ENCODE assay signal across 13 cellular contexts in genomic region chr14:92556255-92556741, GRCh38. TPM values are rescaled to one million over a fixed set of nuclear protein-coding genes. Genes with fewer than 3 reads are reported as not detected.
DNase-seq lines count a peak whose midpoint lies in the region; ATAC-seq lines count a peak whose summit lies in the region.
"Had no signal": no experiment of that assay in that cellular context is flagged by ENCODE, and none has a peak within 500 bp of the region (broad histone marks: within the 10 kb centered on the region; RNA-seq: fewer than 3 reads in every experiment).

No MANE protein-coding gene starts in this region.

- POLR2A ChIA-PET in CD8-positive, alpha-beta memory T cell (lab: Charles Lee): no interaction called here

- H3K36me3 ChIP-seq in CD8-positive, alpha-beta memory T cell (ENCODE audit: insufficient read depth, low read length): no peaks in the 10 kb centered on the region

- peaks cover 42 to 57% (median 50%) of the 10 kb centered on the region in 3 donors for H3K4me1 Mint-ChIP-seq in CD8-positive, alpha-beta memory T cell
- H3K4me1 Mint-ChIP-seq in activated T-helper 1 cell treated with anti-CD3 and anti-CD28 coated beads, Interleukin-12 subunit alpha, Interleukin-12 subunit beta, Interleukin-2, Interleukin-4 antibody, amounts not matched to agents 30 ng/mL and 10 ng/mL and 1 ng/mL, durations not matched to agents 14 hours and 24 hours and 36 hours (ENCODE audit: low read depth): peaks cover 71% of the 10 kb centered on the region
- peaks cover 74 to 78% of the 10 kb centered on the region in 2 donors for H3K4me1 Mint-ChIP-seq in natural killer cell treated with Interleukin-12 subunit alpha and Interleukin-12 subunit beta and Interleukin-15 and Interleukin-18, amount 100 ng/mL, for 72 hours (ENCODE audit: low read depth in 2 of 2)

- intact Hi-C loops in activated T-helper 1 cell treated with anti-CD3 and anti-CD28 coated beads, Interleukin-12 subunit alpha, Interleukin-12 subunit beta, Interleukin-2, Interleukin-4 antibody, amounts not matched to agents 30 ng/mL and 10 ng/mL and 1 ng/mL, durations not matched to agents 14 hours and 24 hours and 36 hours (cut with micrococcal nuclease): loop anchor here (1.0 to 10.0 kb wide), 7 partner anchors 8 to 681 kb away; no protein-coding TSS in a partner anchor

- peak overlapping the region in 4 of 7 donors; percentile 3 to 44 (median 16) for H3K4me3 Mint-ChIP-seq in CD8-positive, alpha-beta memory T cell
- peak overlapping the region; percentile 28 for H3K4me3 Mint-ChIP-seq in activated T-helper 1 cell treated with anti-CD3 and anti-CD28 coated beads, Interleukin-12 subunit alpha, Interleukin-12 subunit beta, Interleukin-2, Interleukin-4 antibody, amounts not matched to agents 30 ng/mL and 10 ng/mL and 1 ng/mL, durations not matched to agents 14 hours and 24 hours and 36 hours
- H3K4me3 Mint-ChIP-seq in natural killer cell treated with Interleukin-12 subunit alpha and Interleukin-12 subunit beta and Interleukin-15 and Interleukin-18, amount 100 ng/mL, for 72 hours: peak overlapping the region; percentile 71
- H3K4me3 Mint-ChIP-seq: activated CD4-positive, alpha-beta memory T cell treated with anti-CD3 and anti-CD28 coated beads, Interleukin-2, amount 10 ng/mL, durations not matched to agents 7 days and 5 days had no signal

- no peaks in the 10 kb centered on the region for H3K9me3 ChIP-seq in CD8-positive, alpha-beta memory T cell (ENCODE audit: low read length)
- H3K9me3 ChIP-seq: tibial artery had no signal

- DNase-seq in CD8-positive, alpha-beta memory T cell: no peak
- DNase-seq in activated T-helper 1 cell treated with anti-CD3 and anti-CD28 coated beads, Interleukin-12 subunit alpha, Interleukin-12 subunit beta, Interleukin-2, Interleukin-4 antibody, amounts not matched to agents 30 ng/mL and 10 ng/mL and 1 ng/mL, durations not matched to agents 14 hours and 24 hours and 36 hours (ENCODE audit: low spot score): no peak
- no peak for DNase-seq in natural killer cell treated with Interleukin-12 subunit alpha and Interleukin-12 subunit beta and Interleukin-15 and Interleukin-18, amount 100 ng/mL, for 72 hours (ENCODE audit: low spot score)
- no peak for DNase-seq in NCI-H2227 (lab: John Stamatoyannopoulos, UW; ENCODE audit: unreplicated experiment)
- no peak for DNase-seq in middle frontal gyrus (ENCODE audit: extremely low spot score, low spot score)
- DNase-seq: activated CD4-positive, alpha-beta memory T cell treated with anti-CD3 and anti-CD28 coated beads, Interleukin-2, amount 10 ng/mL, durations not matched to agents 7 days and 5 days; erythroblast; stimulated activated CD4-positive, alpha-beta T cell treated with anti-CD3 and anti-CD28 coated beads, Interleukin-15, amount 100 ng/mL, for 24 hours; T1000; tibial artery had no signal

- no peaks in the 10 kb centered on the region for H3K9me3 Mint-ChIP-seq in CD8-positive, alpha-beta memory T cell
- no peaks in the 10 kb centered on the region for H3K9me3 Mint-ChIP-seq in activated T-helper 1 cell treated with anti-CD3 and anti-CD28 coated beads, Interleukin-12 subunit alpha, Interleukin-12 subunit beta, Interleukin-2, Interleukin-4 antibody, amounts not matched to agents 30 ng/mL and 10 ng/mL and 1 ng/mL, durations not matched to agents 14 hours and 24 hours and 36 hours
- H3K9me3 Mint-ChIP-seq in natural killer cell treated with Interleukin-12 subunit alpha and Interleukin-12 subunit beta and Interleukin-15 and Interleukin-18, amount 100 ng/mL, for 72 hours: no peaks in the 10 kb centered on the region
- H3K9me3 Mint-ChIP-seq: activated CD4-positive, alpha-beta memory T cell treated with anti-CD3 and anti-CD28 coated beads, Interleukin-2, amount 10 ng/mL, durations not matched to agents 7 days and 5 days had no signal

- ATAC-seq in GM21381 (IDR thresholded peaks at IDR 0.05; ENCODE audit: unreplicated experiment): peak; percentile 32
- peak; percentile 72 to 80 for ATAC-seq in natural killer cell treated with Interleukin-12 subunit alpha and Interleukin-12 subunit beta and Interleukin-15 and Interleukin-18, amount 100 ng/mL, for 72 hours
- ATAC-seq in HG03354 (IDR thresholded peaks at IDR 0.05; ENCODE audit: poor library complexity, severe bottlenecking, unreplicated experiment): no peak

- peak overlapping the region in 6 of 8 donors; percentile 24 to 94 (median 74) for H3K27ac Mint-ChIP-seq in CD8-positive, alpha-beta memory T cell
- H3K27ac Mint-ChIP-seq in activated T-helper 1 cell treated with anti-CD3 and anti-CD28 coated beads, Interleukin-12 subunit alpha, Interleukin-12 subunit beta, Interleukin-2, Interleukin-4 antibody, amounts not matched to agents 30 ng/mL and 10 ng/mL and 1 ng/mL, durations not matched to agents 14 hours and 24 hours and 36 hours: peak overlapping the region; percentile 92
- peak overlapping the region; percentile 90 to 91 for H3K27ac Mint-ChIP-seq in natural killer cell treated with Interleukin-12 subunit alpha and Interleukin-12 subunit beta and Interleukin-15 and Interleukin-18, amount 100 ng/mL, for 72 hours
- H3K27ac Mint-ChIP-seq: activated CD4-positive, alpha-beta memory T cell treated with anti-CD3 and anti-CD28 coated beads, Interleukin-2, amount 10 ng/mL, durations not matched to agents 7 days and 5 days had no signal

- peaks cover 11 to 45% (median 19%) of the 10 kb centered on the region in 3 donors for H3K36me3 Mint-ChIP-seq in CD8-positive, alpha-beta memory T cell
- H3K36me3 Mint-ChIP-seq in activated T-helper 1 cell treated with anti-CD3 and anti-CD28 coated beads, Interleukin-12 subunit alpha, Interleukin-12 subunit beta, Interleukin-2, Interleukin-4 antibody, amounts not matched to agents 30 ng/mL and 10 ng/mL and 1 ng/mL, durations not matched to agents 14 hours and 24 hours and 36 hours (ENCODE audit: low read depth): peaks cover 12% of the 10 kb centered on the region
- peaks cover 16% of the 10 kb centered on the region for H3K36me3 Mint-ChIP-seq in natural killer cell treated with Interleukin-12 subunit alpha and Interleukin-12 subunit beta and Interleukin-15 and Interleukin-18, amount 100 ng/mL, for 72 hours

- H3K27me3 Mint-ChIP-seq in CD8-positive, alpha-beta memory T cell: peaks cover 0 to 1% of the 10 kb centered on the region in 2 donors
- H3K27me3 Mint-ChIP-seq in activated T-helper 1 cell treated with anti-CD3 and anti-CD28 coated beads, Interleukin-12 subunit alpha, Interleukin-12 subunit beta, Interleukin-2, Interleukin-4 antibody, amounts not matched to agents 30 ng/mL and 10 ng/mL and 1 ng/mL, durations not matched to agents 14 hours and 24 hours and 36 hours (ENCODE audit: insufficient read depth): no peaks in the 10 kb centered on the region
- no peaks in the 10 kb centered on the region for H3K27me3 Mint-ChIP-seq in natural killer cell treated with Interleukin-12 subunit alpha and Interleukin-12 subunit beta and Interleukin-15 and Interleukin-18, amount 100 ng/mL, for 72 hours

- H3K4me1 ChIP-seq in CD8-positive, alpha-beta memory T cell (ENCODE audit: insufficient read depth, low read length): peaks cover 43% of the 10 kb centered on the region

- H3K4me3 ChIP-seq in CD8-positive, alpha-beta memory T cell (ENCODE audit: low read length): no peak overlapping the region
- H3K4me3 ChIP-seq: tibial artery had no signal

- no peaks in the 10 kb centered on the region for H3K27me3 ChIP-seq in CD8-positive, alpha-beta memory T cell (ENCODE audit: insufficient read depth, low read length, poor library complexity, severe bottlenecking)
- H3K27me3 ChIP-seq: tibial artery had no signal

- CTCF ChIA-PET in CD8-positive, alpha-beta memory T cell (lab: Charles Lee): interaction anchor here (0.9 kb wide), 1 partner anchor 57 kb away, joined by 3 read pairs; no protein-coding TSS in a partner anchor

- H3K27ac ChIP-seq in CD8-positive, alpha-beta memory T cell (ENCODE audit: low read depth, low read length): no peak overlapping the region
- H3K27ac ChIP-seq: C4-2B, tibial artery had no signal

RNA-seq across cellular contexts. Expression of gene RIN3, which starts 42.7 kb away (rescaled TPM):
- 10 to 100 TPM; 46.0 to 47.4 TPM for total RNA-seq in CD8-positive, alpha-beta memory T cell
- 31.9 TPM for polyA plus RNA-seq in CD8-positive, alpha-beta memory T cell
- total RNA-seq in activated T-helper 1 cell treated with anti-CD3 and anti-CD28 coated beads, Interleukin-12 subunit alpha, Interleukin-12 subunit beta, Interleukin-2, Interleukin-4 antibody, amounts not matched to agents 30 ng/mL and 10 ng/mL and 1 ng/mL, durations not matched to agents 14 hours and 24 hours and 36 hours: 34.7 and 35.3 TPM in 2 replicates
- 100 to 1,000 TPM; 151 to 202 TPM for total RNA-seq in natural killer cell treated with Interleukin-12 subunit alpha and Interleukin-12 subunit beta and Interleukin-15 and Interleukin-18, amount 100 ng/mL, for 72 hours

Comparison
In these comparisons a context has a peak if more than half of its experiments do, and no peak if none do; other contexts are left out.
1. H3K4me3 Mint-ChIP-seq: peak in every context shown above with its lines; median percentile 71 in natural killer cell treated with Interleukin-12 subunit alpha and Interleukin-12 subunit beta and Interleukin-15 and Interleukin-18, amount 100 ng/mL, for 72 hours; 28 in activated T-helper 1 cell treated with anti-CD3 and anti-CD28 coated beads, Interleukin-12 subunit alpha, Interleukin-12 subunit beta, Interleukin-2, Interleukin-4 antibody, amounts not matched to agents 30 ng/mL and 10 ng/mL and 1 ng/mL, durations not matched to agents 14 hours and 24 hours and 36 hours; 16 in CD8-positive, alpha-beta memory T cell.